1 cellular context compared by ENCODE assay signal in the genomic region with DNA sequence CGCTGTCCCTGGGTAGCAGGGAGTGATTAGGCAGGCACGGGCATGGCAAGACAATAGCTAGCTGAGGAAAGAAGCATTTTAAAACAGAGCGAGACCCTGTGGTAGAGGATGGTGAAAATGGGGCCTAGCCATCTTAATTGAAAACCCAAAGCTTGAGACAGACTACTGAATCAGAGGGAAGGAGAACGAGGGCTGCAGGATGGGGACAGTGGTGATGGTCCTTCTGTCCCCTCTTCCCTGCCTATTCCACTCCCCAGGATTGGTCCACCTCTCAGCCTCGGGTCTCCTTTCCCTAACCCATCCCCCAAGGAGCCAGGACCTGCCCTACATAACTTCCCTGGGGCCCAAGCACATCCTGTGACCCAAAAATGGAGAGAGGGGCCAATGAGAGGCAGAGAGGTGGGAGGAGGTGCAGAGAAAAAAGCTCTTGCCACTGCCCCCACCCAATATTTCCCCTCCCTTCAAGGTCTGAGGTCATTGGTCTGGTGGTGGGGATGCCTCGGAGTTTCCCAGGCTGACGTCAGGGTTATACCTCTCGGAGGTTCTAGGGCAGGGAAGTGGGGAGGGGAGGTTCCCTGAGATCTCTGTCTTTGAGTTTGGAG.
TF ChIP-seq lines count a peak whose summit lies in the region.

No MANE protein-coding gene starts in this region.

TF ChIP-seq in K562, 482 proteins besides CTCF, POLR2A, EP300 and RAD21 (continued from another document and continues in another):
- TF ChIP-seq, protein P1, sequence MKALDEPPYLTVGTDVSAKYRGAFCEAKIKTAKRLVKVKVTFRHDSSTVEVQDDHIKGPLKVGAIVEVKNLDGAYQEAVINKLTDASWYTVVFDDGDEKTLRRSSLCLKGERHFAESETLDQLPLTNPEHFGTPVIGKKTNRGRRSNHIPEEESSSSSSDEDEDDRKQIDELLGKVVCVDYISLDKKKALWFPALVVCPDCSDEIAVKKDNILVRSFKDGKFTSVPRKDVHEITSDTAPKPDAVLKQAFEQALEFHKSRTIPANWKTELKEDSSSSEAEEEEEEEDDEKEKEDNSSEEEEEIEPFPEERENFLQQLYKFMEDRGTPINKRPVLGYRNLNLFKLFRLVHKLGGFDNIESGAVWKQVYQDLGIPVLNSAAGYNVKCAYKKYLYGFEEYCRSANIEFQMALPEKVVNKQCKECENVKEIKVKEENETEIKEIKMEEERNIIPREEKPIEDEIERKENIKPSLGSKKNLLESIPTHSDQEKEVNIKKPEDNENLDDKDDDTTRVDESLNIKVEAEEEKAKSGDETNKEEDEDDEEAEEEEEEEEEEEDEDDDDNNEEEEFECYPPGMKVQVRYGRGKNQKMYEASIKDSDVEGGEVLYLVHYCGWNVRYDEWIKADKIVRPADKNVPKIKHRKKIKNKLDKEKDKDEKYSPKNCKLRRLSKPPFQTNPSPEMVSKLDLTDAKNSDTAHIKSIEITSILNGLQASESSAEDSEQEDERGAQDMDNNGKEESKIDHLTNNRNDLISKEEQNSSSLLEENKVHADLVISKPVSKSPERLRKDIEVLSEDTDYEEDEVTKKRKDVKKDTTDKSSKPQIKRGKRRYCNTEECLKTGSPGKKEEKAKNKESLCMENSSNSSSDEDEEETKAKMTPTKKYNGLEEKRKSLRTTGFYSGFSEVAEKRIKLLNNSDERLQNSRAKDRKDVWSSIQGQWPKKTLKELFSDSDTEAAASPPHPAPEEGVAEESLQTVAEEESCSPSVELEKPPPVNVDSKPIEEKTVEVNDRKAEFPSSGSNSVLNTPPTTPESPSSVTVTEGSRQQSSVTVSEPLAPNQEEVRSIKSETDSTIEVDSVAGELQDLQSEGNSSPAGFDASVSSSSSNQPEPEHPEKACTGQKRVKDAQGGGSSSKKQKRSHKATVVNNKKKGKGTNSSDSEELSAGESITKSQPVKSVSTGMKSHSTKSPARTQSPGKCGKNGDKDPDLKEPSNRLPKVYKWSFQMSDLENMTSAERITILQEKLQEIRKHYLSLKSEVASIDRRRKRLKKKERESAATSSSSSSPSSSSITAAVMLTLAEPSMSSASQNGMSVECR (CRISPR knock-in tag; IDR thresholded peaks at IDR 0.05): no peak
- TF ChIP-seq HDAC6 (IDR thresholded peaks at IDR 0.05; ENCODE audit: low read depth, low read length): no peak
- peak; percentile 92 for TF ChIP-seq JUND (IDR thresholded peaks at IDR 0.05; ENCODE audit: borderline replicate concordance, low read depth, low read length)
- TF ChIP-seq JUND (tag; IDR thresholded peaks at IDR 0.05; ENCODE audit: borderline replicate concordance, low read depth, low read length): peak; percentile 84; the same call in 2 of the 3 replicates
- no peak for TF ChIP-seq ZNF668 (CRISPR knock-in tag; IDR thresholded peaks at IDR 0.05)
- TF ChIP-seq, protein P2, sequence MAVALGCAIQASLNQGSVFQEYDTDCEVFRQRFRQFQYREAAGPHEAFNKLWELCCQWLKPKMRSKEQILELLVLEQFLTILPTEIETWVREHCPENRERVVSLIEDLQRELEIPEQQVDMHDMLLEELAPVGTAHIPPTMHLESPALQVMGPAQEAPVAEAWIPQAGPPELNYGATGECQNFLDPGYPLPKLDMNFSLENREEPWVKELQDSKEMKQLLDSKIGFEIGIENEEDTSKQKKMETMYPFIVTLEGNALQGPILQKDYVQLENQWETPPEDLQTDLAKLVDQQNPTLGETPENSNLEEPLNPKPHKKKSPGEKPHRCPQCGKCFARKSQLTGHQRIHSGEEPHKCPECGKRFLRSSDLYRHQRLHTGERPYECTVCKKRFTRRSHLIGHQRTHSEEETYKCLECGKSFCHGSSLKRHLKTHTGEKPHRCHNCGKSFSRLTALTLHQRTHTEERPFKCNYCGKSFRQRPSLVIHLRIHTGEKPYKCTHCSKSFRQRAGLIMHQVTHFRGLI (CRISPR knock-in tag; IDR thresholded peaks at IDR 0.05): 0 out of 2 replicates have a peak, but pooled peaks have one; percentile 24
- peak; percentile 78; the same call in 1 of the 2 replicates for TF ChIP-seq ZC3H4 (CRISPR knock-in tag; IDR thresholded peaks at IDR 0.05; ENCODE audit: borderline replicate concordance)
- TF ChIP-seq TRIM24 (IDR thresholded peaks at IDR 0.05): 0 out of 4 replicates have a peak, but pooled peaks of 1 of the 2 experiments have one; percentile 29
- TF ChIP-seq HLTF (IDR thresholded peaks at IDR 0.05): peak; percentile 69; the same call in 1 of the 2 replicates
- TF ChIP-seq, protein P3, sequence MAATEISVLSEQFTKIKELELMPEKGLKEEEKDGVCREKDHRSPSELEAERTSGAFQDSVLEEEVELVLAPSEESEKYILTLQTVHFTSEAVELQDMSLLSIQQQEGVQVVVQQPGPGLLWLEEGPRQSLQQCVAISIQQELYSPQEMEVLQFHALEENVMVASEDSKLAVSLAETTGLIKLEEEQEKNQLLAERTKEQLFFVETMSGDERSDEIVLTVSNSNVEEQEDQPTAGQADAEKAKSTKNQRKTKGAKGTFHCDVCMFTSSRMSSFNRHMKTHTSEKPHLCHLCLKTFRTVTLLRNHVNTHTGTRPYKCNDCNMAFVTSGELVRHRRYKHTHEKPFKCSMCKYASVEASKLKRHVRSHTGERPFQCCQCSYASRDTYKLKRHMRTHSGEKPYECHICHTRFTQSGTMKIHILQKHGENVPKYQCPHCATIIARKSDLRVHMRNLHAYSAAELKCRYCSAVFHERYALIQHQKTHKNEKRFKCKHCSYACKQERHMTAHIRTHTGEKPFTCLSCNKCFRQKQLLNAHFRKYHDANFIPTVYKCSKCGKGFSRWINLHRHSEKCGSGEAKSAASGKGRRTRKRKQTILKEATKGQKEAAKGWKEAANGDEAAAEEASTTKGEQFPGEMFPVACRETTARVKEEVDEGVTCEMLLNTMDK (IDR thresholded peaks at IDR 0.05; ENCODE audit: borderline replicate concordance, insufficient read depth, low read depth, low read length, poor library complexity, severe bottlenecking): no peak
- TF ChIP-seq RBM14 (IDR thresholded peaks at IDR 0.05; ENCODE audit: borderline replicate concordance, insufficient read depth, low read depth, low read length): no peak
- peak; percentile 35; the same call in 1 of the 2 replicates for TF ChIP-seq PML (IDR thresholded peaks at IDR 0.05; ENCODE audit: low read length)
- no peak for TF ChIP-seq KLF16 (IDR thresholded peaks at IDR 0.05)
- TF ChIP-seq, protein P4, sequence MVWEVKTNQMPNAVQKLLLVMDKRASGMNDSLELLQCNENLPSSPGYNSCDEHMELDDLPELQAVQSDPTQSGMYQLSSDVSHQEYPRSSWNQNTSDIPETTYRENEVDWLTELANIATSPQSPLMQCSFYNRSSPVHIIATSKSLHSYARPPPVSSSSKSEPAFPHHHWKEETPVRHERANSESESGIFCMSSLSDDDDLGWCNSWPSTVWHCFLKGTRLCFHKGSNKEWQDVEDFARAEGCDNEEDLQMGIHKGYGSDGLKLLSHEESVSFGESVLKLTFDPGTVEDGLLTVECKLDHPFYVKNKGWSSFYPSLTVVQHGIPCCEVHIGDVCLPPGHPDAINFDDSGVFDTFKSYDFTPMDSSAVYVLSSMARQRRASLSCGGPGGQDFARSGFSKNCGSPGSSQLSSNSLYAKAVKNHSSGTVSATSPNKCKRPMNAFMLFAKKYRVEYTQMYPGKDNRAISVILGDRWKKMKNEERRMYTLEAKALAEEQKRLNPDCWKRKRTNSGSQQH (CRISPR knock-in tag; IDR thresholded peaks at IDR 0.05): peak; percentile 89; the same call in 1 of the 2 replicates
- TF ChIP-seq BCOR (IDR thresholded peaks at IDR 0.05): no peak
- TF ChIP-seq MTA3 (IDR thresholded peaks at IDR 0.05; ENCODE audit: borderline replicate concordance): no peak
- TF ChIP-seq SMAD2 (IDR thresholded peaks at IDR 0.05; ENCODE audit: low read depth, low read length): no peak
- TF ChIP-seq ZFX (CRISPR knock-in tag; IDR thresholded peaks at IDR 0.05): 0 out of 2 replicates have a peak, but pooled peaks have one; percentile 13
- TF ChIP-seq ATF7 (IDR thresholded peaks at IDR 0.05): peak; percentile 92
- TF ChIP-seq, protein P5, sequence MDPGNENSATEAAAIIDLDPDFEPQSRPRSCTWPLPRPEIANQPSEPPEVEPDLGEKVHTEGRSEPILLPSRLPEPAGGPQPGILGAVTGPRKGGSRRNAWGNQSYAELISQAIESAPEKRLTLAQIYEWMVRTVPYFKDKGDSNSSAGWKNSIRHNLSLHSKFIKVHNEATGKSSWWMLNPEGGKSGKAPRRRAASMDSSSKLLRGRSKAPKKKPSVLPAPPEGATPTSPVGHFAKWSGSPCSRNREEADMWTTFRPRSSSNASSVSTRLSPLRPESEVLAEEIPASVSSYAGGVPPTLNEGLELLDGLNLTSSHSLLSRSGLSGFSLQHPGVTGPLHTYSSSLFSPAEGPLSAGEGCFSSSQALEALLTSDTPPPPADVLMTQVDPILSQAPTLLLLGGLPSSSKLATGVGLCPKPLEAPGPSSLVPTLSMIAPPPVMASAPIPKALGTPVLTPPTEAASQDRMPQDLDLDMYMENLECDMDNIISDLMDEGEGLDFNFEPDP (CRISPR knock-in tag; IDR thresholded peaks at IDR 0.05): no peak
- TF ChIP-seq, protein P6, sequence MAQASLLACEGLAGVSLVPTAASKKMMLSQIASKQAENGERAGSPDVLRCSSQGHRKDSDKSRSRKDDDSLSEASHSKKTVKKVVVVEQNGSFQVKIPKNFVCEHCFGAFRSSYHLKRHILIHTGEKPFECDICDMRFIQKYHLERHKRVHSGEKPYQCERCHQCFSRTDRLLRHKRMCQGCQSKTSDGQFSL (CRISPR knock-in tag; IDR thresholded peaks at IDR 0.05): no peak
- TF ChIP-seq, protein P6 (tag; IDR thresholded peaks at IDR 0.05): 0 out of 4 replicates have a peak, but pooled peaks of 1 of the 2 experiments have one; percentile 65
- TF ChIP-seq PHB (CRISPR knock-in tag; IDR thresholded peaks at IDR 0.05): no peak
- TF ChIP-seq NR2F6 (CRISPR knock-in tag; IDR thresholded peaks at IDR 0.05): peak; percentile 49; the same call in 1 of the 2 replicates
- TF ChIP-seq SMARCA5 (IDR thresholded peaks at IDR 0.05): peak; percentile 93
- no peak for TF ChIP-seq RBM34 (IDR thresholded peaks at IDR 0.05; ENCODE audit: borderline replicate concordance, insufficient read depth, low read length)
- TF ChIP-seq ZNF561 (CRISPR knock-in tag; conservative IDR thresholded peaks at IDR 0.05): peak; percentile 76; the same call in 1 of the 2 replicates
- TF ChIP-seq HMGN3 (IDR thresholded peaks at IDR 0.05; ENCODE audit: borderline replicate concordance, extremely low read depth, insufficient read length, low read depth, low read length): no peak
- no peak for TF ChIP-seq ZNF184 (CRISPR knock-in tag; IDR thresholded peaks at IDR 0.05)
- TF ChIP-seq MEF2A (IDR thresholded peaks at IDR 0.05; ENCODE audit: control insufficient read depth, low read depth, low read length): no peak
- TF ChIP-seq SAFB2 (IDR thresholded peaks at IDR 0.05; ENCODE audit: borderline replicate concordance, low read depth, low read length, severe bottlenecking): no peak
- 0 out of 2 replicates have a peak, but pooled peaks have one; percentile 3 for TF ChIP-seq ARID1B (IDR thresholded peaks at IDR 0.05)
- no peak for TF ChIP-seq XRCC5 (IDR thresholded peaks at IDR 0.05; ENCODE audit: low read depth, low read length)
- peak; percentile 13 for TF ChIP-seq BRD9 (IDR thresholded peaks at IDR 0.05; ENCODE audit: low read depth, partially characterized antibody)
- no peak for TF ChIP-seq ZNF785 (CRISPR knock-in tag; IDR thresholded peaks at IDR 0.05)
- TF ChIP-seq HDAC2 (IDR thresholded peaks at IDR 0.05): no peak
- TF ChIP-seq, protein P7, sequence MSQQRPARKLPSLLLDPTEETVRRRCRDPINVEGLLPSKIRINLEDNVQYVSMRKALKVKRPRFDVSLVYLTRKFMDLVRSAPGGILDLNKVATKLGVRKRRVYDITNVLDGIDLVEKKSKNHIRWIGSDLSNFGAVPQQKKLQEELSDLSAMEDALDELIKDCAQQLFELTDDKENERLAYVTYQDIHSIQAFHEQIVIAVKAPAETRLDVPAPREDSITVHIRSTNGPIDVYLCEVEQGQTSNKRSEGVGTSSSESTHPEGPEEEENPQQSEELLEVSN (IDR thresholded peaks at IDR 0.05; ENCODE audit: borderline replicate concordance in 1 of 2, extremely low read depth in 1 of 2, insufficient read depth in 1 of 2, insufficient read length in 1 of 2, low read depth in 1 of 2, low read length in 1 of 2, poor library complexity in 1 of 2, severe bottlenecking in 1 of 2): peak in 1 of 2 experiments; percentile 13
- peak in 1 of 2 experiments; percentile 1; a peak in 1 of 3 replicates for TF ChIP-seq CBX3 (IDR thresholded peaks at IDR 0.05; ENCODE audit: borderline replicate concordance in 1 of 2, low read length in 2 of 2)
- TF ChIP-seq, protein P8, sequence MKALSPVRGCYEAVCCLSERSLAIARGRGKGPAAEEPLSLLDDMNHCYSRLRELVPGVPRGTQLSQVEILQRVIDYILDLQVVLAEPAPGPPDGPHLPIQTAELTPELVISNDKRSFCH (CRISPR knock-in tag; IDR thresholded peaks at IDR 0.05): no peak
- TF ChIP-seq, protein P8 (tag; IDR thresholded peaks at IDR 0.05): 0 out of 2 replicates have a peak, but pooled peaks have one; percentile 7
- TF ChIP-seq PRMT5 (CRISPR knock-in tag; IDR thresholded peaks at IDR 0.05): no peak
- TF ChIP-seq, protein P9, sequence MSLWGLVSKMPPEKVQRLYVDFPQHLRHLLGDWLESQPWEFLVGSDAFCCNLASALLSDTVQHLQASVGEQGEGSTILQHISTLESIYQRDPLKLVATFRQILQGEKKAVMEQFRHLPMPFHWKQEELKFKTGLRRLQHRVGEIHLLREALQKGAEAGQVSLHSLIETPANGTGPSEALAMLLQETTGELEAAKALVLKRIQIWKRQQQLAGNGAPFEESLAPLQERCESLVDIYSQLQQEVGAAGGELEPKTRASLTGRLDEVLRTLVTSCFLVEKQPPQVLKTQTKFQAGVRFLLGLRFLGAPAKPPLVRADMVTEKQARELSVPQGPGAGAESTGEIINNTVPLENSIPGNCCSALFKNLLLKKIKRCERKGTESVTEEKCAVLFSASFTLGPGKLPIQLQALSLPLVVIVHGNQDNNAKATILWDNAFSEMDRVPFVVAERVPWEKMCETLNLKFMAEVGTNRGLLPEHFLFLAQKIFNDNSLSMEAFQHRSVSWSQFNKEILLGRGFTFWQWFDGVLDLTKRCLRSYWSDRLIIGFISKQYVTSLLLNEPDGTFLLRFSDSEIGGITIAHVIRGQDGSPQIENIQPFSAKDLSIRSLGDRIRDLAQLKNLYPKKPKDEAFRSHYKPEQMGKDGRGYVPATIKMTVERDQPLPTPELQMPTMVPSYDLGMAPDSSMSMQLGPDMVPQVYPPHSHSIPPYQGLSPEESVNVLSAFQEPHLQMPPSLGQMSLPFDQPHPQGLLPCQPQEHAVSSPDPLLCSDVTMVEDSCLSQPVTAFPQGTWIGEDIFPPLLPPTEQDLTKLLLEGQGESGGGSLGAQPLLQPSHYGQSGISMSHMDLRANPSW (CRISPR knock-in tag; IDR thresholded peaks at IDR 0.05): 0 out of 2 replicates have a peak, but pooled peaks have one; percentile 9
- TF ChIP-seq ZNF354B (CRISPR knock-in tag; IDR thresholded peaks at IDR 0.05): peak; percentile 47; the same call in 1 of the 2 replicates
- 0 out of 2 replicates have a peak, but pooled peaks have one; percentile 15 for TF ChIP-seq ZNF445 (CRISPR knock-in tag; IDR thresholded peaks at IDR 0.05; ENCODE audit: low read depth)
